In genomic region chr4:56271121-56271520, GRCh38 we compare ENCODE assay signal across 22 cellular contexts.
"Had no signal": no experiment of that assay in that cellular context is flagged by ENCODE, and none has a peak within 500 bp of the region (broad histone marks: within the 10 kb centered on the region; RNA-seq: fewer than 3 reads in every experiment).

No MANE protein-coding gene starts in this region.

- H3K36me3 ChIP-seq: esophagus muscularis mucosa, suprapubic skin, transverse colon, vagina had no signal

- H3K4me3 ChIP-seq: esophagus muscularis mucosa, hepatocyte, lung, suprapubic skin, vagina had no signal

- H3K27ac Mint-ChIP-seq: activated B cell treated with CpG ODN at 0.5 μM for 24 hours; activated CD4-positive, alpha-beta memory T cell treated with anti-CD3 and anti-CD28 coated beads for 36 hours; activated naive CD8-positive, alpha-beta T cell treated with anti-CD3 and anti-CD28 coated beads, Interleukin-2, amount 10 ng/mL, durations not matched to agents 7 days and 5 days; activated T-helper 2 cell treated with anti-CD3 and anti-CD28 coated beads, Interferon-gamma antibody, Interleukin-2, Interleukin-4, amounts not matched to agents 10 μg/mL and 5 μg/mL and 100 μg/mL, durations not matched to agents 14 hours and 24 hours and 36 hours; stimulated activated naive CD8-positive, alpha-beta T cell treated with anti-CD3 and anti-CD28 coated beads, Interleukin-15, Interleukin-2, amounts not matched to agents 100 ng/mL and 50 ng/mL, for 24 hours; T-cell had no signal

- H2AFZ ChIP-seq: hepatocyte had no signal

- H3K4me2 ChIP-seq: hepatocyte had no signal

- H3K27me3 Mint-ChIP-seq: activated B cell treated with CpG ODN at 0.5 μM for 24 hours, brain had no signal

- H3K4me1 ChIP-seq: esophagus muscularis mucosa, suprapubic skin, vagina had no signal

- DNase-seq: activated B cell treated with CpG ODN at 0.5 μM for 24 hours; activated CD4-positive, alpha-beta memory T cell treated with anti-CD3 and anti-CD28 coated beads for 36 hours; activated CD4-positive, alpha-beta T cell treated with anti-CD3 and anti-CD28 coated beads for 4 hours; activated naive CD4-positive, alpha-beta T cell treated with Interleukin-2 at 50 U/mL for 16 hours; activated naive CD8-positive, alpha-beta T cell treated with anti-CD3 and anti-CD28 coated beads, Interleukin-2, amount 10 ng/mL, durations not matched to agents 7 days and 5 days; activated T-cell treated with anti-CD3 and anti-CD28 coated beads, Interleukin-2, amount 50 U/mL, for 1 hour; effector CD4-positive, alpha-beta T cell; islet precursor cell; right cardiac atrium; stimulated activated CD4-positive, alpha-beta T cell treated with anti-CD3 and anti-CD28 coated beads, Interleukin-2, amount 100 ng/mL, for 48 hours; T-cell; transverse colon had no signal

- H3K79me2 ChIP-seq: hepatocyte had no signal

- H3K4me1 Mint-ChIP-seq: activated B cell treated with CpG ODN at 0.5 μM for 24 hours; activated naive CD8-positive, alpha-beta T cell treated with anti-CD3 and anti-CD28 coated beads, Interleukin-2, amount 10 ng/mL, durations not matched to agents 7 days and 5 days; central memory CD8-positive, alpha-beta T cell; neural crest cell; T-cell had no signal

- H3K9me3 Mint-ChIP-seq: activated B cell treated with CpG ODN at 0.5 μM for 24 hours; activated CD4-positive, alpha-beta memory T cell treated with anti-CD3 and anti-CD28 coated beads for 36 hours; activated naive CD8-positive, alpha-beta T cell treated with anti-CD3 and anti-CD28 coated beads, Interleukin-2, amount 10 ng/mL, durations not matched to agents 7 days and 5 days; activated T-helper 2 cell treated with anti-CD3 and anti-CD28 coated beads, Interferon-gamma antibody, Interleukin-2, Interleukin-4, amounts not matched to agents 10 μg/mL and 5 μg/mL and 100 μg/mL, durations not matched to agents 14 hours and 24 hours and 36 hours; central memory CD8-positive, alpha-beta T cell; neural crest cell; stimulated activated naive CD8-positive, alpha-beta T cell treated with anti-CD3 and anti-CD28 coated beads, Interleukin-15, Interleukin-2, amounts not matched to agents 100 ng/mL and 50 ng/mL, for 24 hours; T-cell had no signal

- H3K27me3 ChIP-seq: esophagus muscularis mucosa, hepatocyte, suprapubic skin, transverse colon, vagina had no signal

- ATAC-seq: right cardiac atrium, T-cell had no signal

- H3K27ac ChIP-seq: esophagus muscularis mucosa, suprapubic skin, vagina had no signal

- H3K36me3 Mint-ChIP-seq: activated CD4-positive, alpha-beta memory T cell treated with anti-CD3 and anti-CD28 coated beads for 36 hours; activated naive CD8-positive, alpha-beta T cell treated with anti-CD3 and anti-CD28 coated beads, Interleukin-2, amount 10 ng/mL, durations not matched to agents 7 days and 5 days; T-cell had no signal

- H3K9me3 ChIP-seq: esophagus muscularis mucosa, suprapubic skin, transverse colon, vagina had no signal

- H3K4me3 Mint-ChIP-seq: activated B cell treated with CpG ODN at 0.5 μM for 24 hours; activated CD4-positive, alpha-beta memory T cell treated with anti-CD3 and anti-CD28 coated beads for 36 hours; activated naive CD8-positive, alpha-beta T cell treated with anti-CD3 and anti-CD28 coated beads, Interleukin-2, amount 10 ng/mL, durations not matched to agents 7 days and 5 days; brain; central memory CD8-positive, alpha-beta T cell; neural crest cell; stimulated activated naive CD8-positive, alpha-beta T cell treated with anti-CD3 and anti-CD28 coated beads, Interleukin-15, Interleukin-2, amounts not matched to agents 100 ng/mL and 50 ng/mL, for 24 hours; T-cell had no signal
